ENCODE assay signal across 1 cellular context in the genomic region with DNA sequence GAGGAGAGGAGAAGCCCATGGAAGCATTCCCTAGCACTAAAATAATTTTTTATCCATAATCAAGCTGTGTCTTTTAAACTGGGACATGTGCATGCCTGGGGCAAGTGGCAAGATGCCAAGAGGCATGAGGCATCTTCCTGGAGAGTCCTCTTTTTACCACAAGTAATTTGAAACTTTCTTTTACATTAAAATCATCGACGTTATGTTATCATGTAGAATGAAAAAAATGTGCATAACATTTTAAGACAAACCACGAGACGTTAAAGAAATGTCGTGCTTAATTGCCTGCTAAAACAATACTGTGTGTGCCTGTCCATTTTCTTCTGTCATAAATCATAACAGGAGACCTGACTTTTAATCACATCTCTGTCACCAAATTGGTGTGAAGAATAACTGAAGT.
TF ChIP-seq lines count a peak whose summit lies in the region.

No MANE protein-coding gene starts in this region.

TF ChIP-seq in K562, 482 proteins besides CTCF, POLR2A, EP300 and RAD21:
- TF ChIP-seq FOXK2 (conservative IDR thresholded peaks at IDR 0.05 in 1 of 2, IDR thresholded peaks at IDR 0.05 in 1 of 2; ENCODE audit: low read depth in 2 of 2): no peak
- TF ChIP-seq ZNF274 (IDR thresholded peaks at IDR 0.05; ENCODE audit: borderline replicate concordance, low read depth, low read length): no peak
- TF ChIP-seq HNRNPL (IDR thresholded peaks at IDR 0.05; ENCODE audit: low read depth, low read length): no peak
- peak; percentile 32 for TF ChIP-seq MEIS2 (IDR thresholded peaks at IDR 0.05; ENCODE audit: partially characterized antibody)
- no peak for TF ChIP-seq SRSF1 (IDR thresholded peaks at IDR 0.05; ENCODE audit: low read depth, low read length)
- TF ChIP-seq, protein P1, sequence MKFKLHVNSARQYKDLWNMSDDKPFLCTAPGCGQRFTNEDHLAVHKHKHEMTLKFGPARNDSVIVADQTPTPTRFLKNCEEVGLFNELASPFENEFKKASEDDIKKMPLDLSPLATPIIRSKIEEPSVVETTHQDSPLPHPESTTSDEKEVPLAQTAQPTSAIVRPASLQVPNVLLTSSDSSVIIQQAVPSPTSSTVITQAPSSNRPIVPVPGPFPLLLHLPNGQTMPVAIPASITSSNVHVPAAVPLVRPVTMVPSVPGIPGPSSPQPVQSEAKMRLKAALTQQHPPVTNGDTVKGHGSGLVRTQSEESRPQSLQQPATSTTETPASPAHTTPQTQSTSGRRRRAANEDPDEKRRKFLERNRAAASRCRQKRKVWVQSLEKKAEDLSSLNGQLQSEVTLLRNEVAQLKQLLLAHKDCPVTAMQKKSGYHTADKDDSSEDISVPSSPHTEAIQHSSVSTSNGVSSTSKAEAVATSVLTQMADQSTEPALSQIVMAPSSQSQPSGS (CRISPR knock-in tag; IDR thresholded peaks at IDR 0.05): no peak
- TF ChIP-seq NFIC (IDR thresholded peaks at IDR 0.05): peak; percentile 54
